In the genomic region with DNA sequence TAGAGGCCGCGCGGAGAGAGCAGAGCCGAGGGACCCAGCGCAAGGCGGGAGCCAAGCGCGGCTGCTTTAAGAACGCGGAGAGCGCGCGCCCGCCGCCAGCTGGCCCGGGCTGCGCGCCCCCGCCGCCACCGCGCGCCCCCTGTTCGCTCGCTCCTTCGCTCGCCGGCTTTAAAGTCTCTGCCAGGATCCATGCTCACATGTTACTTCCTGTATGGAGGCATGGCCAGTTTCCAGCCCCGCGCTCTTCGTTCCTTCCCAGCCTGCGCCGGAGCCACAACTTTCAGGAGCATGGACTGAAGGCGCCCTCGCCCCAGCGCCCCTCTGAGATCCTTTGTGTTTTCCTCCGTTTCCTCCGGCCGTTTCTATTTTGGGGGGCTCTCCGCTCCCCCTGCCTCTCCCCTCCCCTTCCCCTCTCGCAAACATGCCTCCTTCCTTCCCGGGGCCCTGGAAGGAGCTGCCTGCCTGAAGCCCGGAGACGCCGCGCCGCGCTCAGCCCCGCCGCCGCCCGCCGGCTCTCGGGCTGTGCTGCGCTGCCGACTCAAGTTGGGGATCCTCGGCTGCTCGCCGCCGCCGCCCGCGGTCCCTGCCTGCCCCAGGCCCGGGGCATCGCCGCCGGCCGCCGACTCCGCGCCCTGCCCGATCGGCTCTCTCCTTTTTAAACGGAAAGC, we compare ENCODE assay signal across 8 cellular contexts. TPM values are rescaled to one million over a fixed set of nuclear protein-coding genes. Genes with fewer than 3 reads are reported as not detected.
DNase-seq lines count a peak whose midpoint lies in the region; ATAC-seq and TF ChIP-seq lines count a peak whose summit lies in the region.

A gene (plus strand): TSS at position 198 of the 668 bp plus-strand sequence. CDS start 717 bp downstream, outside the sequence.

- peak; percentile 82 for DNase-seq in NCI-H2227 treated with DMSO at 0.1 percent for 48 hours (lab: John Stamatoyannopoulos, UW)
- DNase-seq in globus pallidus (ENCODE audit: low spot score), result peak; percentile 70
- peak; percentile 75 for DNase-seq in neural crest cell (ENCODE audit: low read depth, low spot score)
- no peak for DNase-seq in activated gamma-delta T cell (lab: John Stamatoyannopoulos, UW)

- H3K36me3 Mint-ChIP-seq in activated T-helper 17 cell treated with anti-CD3 and anti-CD28 coated beads, Interleukin-2, amount 50 U/mL, for 72 hours (ENCODE audit: low read depth), result no peaks in the 10 kb centered on the region
- peaks cover 2% of the 10 kb centered on the region for H3K36me3 Mint-ChIP-seq in neural crest cell (ENCODE audit: low read depth)

- H3K27ac ChIP-seq in 22Rv1, result peak within 1 kb of the TSS; percentile 77

- H3K27ac Mint-ChIP-seq in activated T-helper 17 cell treated with anti-CD3 and anti-CD28 coated beads, Interleukin-2, amount 50 U/mL, for 72 hours, result no peak within 1 kb of the TSS
- peak within 1 kb of the TSS; percentile 98 for H3K27ac Mint-ChIP-seq in neural crest cell (ENCODE audit: unreplicated experiment)

- H3K4me3 ChIP-seq in GM08714 (ENCODE audit: low read length), result peak within 1 kb of the TSS; percentile 66

- no peak for TF ChIP-seq CTCF in 22Rv1 (IDR thresholded peaks at IDR 0.05)
- TF ChIP-seq CTCF in neural crest cell (conservative IDR thresholded peaks at IDR 0.05), result no peak

- H3K27me3 Mint-ChIP-seq in activated T-helper 17 cell treated with anti-CD3 and anti-CD28 coated beads, Interleukin-2, amount 50 U/mL, for 72 hours, result peaks cover 43% of the 10 kb centered on the region
- H3K27me3 Mint-ChIP-seq in neural crest cell (ENCODE audit: low read depth), result peaks cover 11% of the 10 kb centered on the region

- ATAC-seq in HG02852 (IDR thresholded peaks at IDR 0.05; ENCODE audit: unreplicated experiment), result peak; percentile 60
- ATAC-seq in activated T-helper 17 cell treated with anti-CD3 and anti-CD28 coated beads, Interleukin-2, amount 50 U/mL, for 72 hours (replicated peaks), result no peak

- peaks cover 1% of the 10 kb centered on the region for H3K9me3 Mint-ChIP-seq in activated T-helper 17 cell treated with anti-CD3 and anti-CD28 coated beads, Interleukin-2, amount 50 U/mL, for 72 hours
- peaks cover 2% of the 10 kb centered on the region for H3K9me3 Mint-ChIP-seq in neural crest cell

- peak within 1 kb of the TSS; percentile 22 for H3K4me3 Mint-ChIP-seq in activated T-helper 17 cell treated with anti-CD3 and anti-CD28 coated beads, Interleukin-2, amount 50 U/mL, for 72 hours
- H3K4me3 Mint-ChIP-seq in neural crest cell, result peak within 1 kb of the TSS; percentile 99

- no peaks in the 10 kb centered on the region for H3K4me1 Mint-ChIP-seq in activated T-helper 17 cell treated with anti-CD3 and anti-CD28 coated beads, Interleukin-2, amount 50 U/mL, for 72 hours
- peaks cover 23% of the 10 kb centered on the region for H3K4me1 Mint-ChIP-seq in neural crest cell

RNA-seq across cellular contexts. Expression of the gene that starts here (rescaled TPM):
- total RNA-seq in activated T-helper 17 cell treated with anti-CD3 and anti-CD28 coated beads, Interleukin-2, amount 50 U/mL, for 72 hours, result not detected
- total RNA-seq in neural crest cell, result 38.0 and 41.2 TPM in 2 replicates

Comparison
In these comparisons a context has a peak if more than half of its experiments do, and no peak if none do; other contexts are left out.
1. RNA of the gene that starts here (total RNA-seq): 38.0 to 41.2 TPM in neural crest cell; not detected in activated T-helper 17 cell treated with anti-CD3 and anti-CD28 coated beads, Interleukin-2, amount 50 U/mL, for 72 hours; every median in the first group is over 10 times any median in the second.